22 cellular contexts compared by ENCODE assay signal in the genomic region with DNA sequence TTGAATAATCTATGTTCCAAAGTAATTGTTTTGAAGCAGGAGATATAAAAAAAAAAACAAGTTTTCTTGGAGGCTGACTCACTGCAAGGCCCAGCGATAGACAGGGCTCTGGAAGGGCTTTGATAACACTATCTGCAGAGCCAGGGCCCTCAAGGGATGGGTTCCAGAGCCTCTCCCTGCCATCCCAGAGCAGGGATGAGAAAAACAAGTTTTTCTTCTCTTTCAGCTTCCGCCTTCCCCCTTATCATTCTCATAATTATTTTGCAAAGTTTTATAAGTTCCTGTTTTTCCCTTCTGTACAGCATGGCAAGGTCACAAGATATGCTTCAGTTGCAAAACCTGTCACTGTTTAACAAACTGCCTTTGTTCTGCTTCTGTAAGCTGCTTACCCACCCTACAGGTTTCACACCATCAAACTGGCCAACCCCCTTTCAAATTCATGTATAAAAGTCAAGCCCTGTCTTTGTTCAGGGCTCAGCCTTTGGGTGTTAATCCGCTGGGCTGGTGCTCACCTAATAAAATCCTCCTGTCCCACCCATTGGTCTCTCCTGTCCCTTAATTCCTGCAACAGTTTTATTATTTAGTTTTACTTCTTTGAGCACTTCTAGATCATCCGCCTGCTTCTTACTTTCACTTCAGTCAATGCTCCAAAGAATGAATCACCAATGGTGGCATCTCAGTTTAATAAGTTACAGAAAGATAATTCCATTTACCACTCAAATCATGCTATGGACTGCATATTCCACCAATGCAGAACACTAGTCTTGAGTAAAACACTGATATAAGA. TPM values are rescaled to one million over a fixed set of nuclear protein-coding genes. Genes with fewer than 3 reads are reported as not detected.
DNase-seq lines count a peak whose midpoint lies in the region; ATAC-seq and TF ChIP-seq lines count a peak whose summit lies in the region.
"Had no signal": no experiment of that assay in that cellular context is flagged by ENCODE, and none has a peak within 500 bp of the region (broad histone marks: within the 10 kb centered on the region; RNA-seq: fewer than 3 reads in every experiment).

No MANE protein-coding gene starts in this region.

- no peak overlapping the region for H3K56ac ChIP-seq in H9 (ENCODE audit: insufficient read length, low read depth, low read length)

- no peak overlapping the region for H3K4ac ChIP-seq in H9 (ENCODE audit: low read depth, low read length)

- H2BK120ac ChIP-seq in H9 (ENCODE audit: low read depth, low read length, poor library complexity, severe bottlenecking) = no peak overlapping the region

- H3K23me2 ChIP-seq in H9 (ENCODE audit: insufficient read length, low read depth, low read length, poor library complexity, severe bottlenecking) = no peaks in the 10 kb centered on the region

- H3K9me3 ChIP-seq in H9 (ENCODE audit: control insufficient read depth, low read depth, low read length) = no peaks in the 10 kb centered on the region
- H3K9me3 ChIP-seq: right lobe of liver, SK-N-SH had no signal

- H3K4me1 Mint-ChIP-seq in CD14-positive monocyte = peaks cover 36% of the 10 kb centered on the region
- H3K4me1 Mint-ChIP-seq in H9 = no peaks in the 10 kb centered on the region
- H3K4me1 Mint-ChIP-seq in activated T-helper 17 cell treated with anti-CD3 and anti-CD28 coated beads, Interleukin-2, amount 50 U/mL, for 72 hours = no peaks in the 10 kb centered on the region

- no peak overlapping the region for H2BK20ac ChIP-seq in H9 (ENCODE audit: low read depth, low read length, poor library complexity, severe bottlenecking)

- no peaks in the 10 kb centered on the region for H3K4me1 ChIP-seq in H9 (ENCODE audit: insufficient read depth, low read length)
- H3K4me1 ChIP-seq: A549, Caco-2 had no signal

- WGBS in H9 (ENCODE audit: extremely low coverage, insufficient read length, low lambda C conversion rate) = no CpG with 5 or more reads among the region's 4 CpGs

- H3K9me3 Mint-ChIP-seq in CD14-positive monocyte = peaks cover 2 to 25% (median 15%) of the 10 kb centered on the region in 7 donors
- H3K9me3 Mint-ChIP-seq in H9 = peaks cover 23 to 27% of the 10 kb centered on the region in 2 experiments
- peaks cover 7% of the 10 kb centered on the region for H3K9me3 Mint-ChIP-seq in activated T-helper 17 cell treated with anti-CD3 and anti-CD28 coated beads, Interleukin-2, amount 50 U/mL, for 72 hours

- no peak overlapping the region for H2BK15ac ChIP-seq in H9 (ENCODE audit: low read depth, low read length)

- H3K79me2 ChIP-seq in H9 (ENCODE audit: insufficient read depth, low read length) = no peaks in the 10 kb centered on the region

- no peak overlapping the region for H2BK12ac ChIP-seq in H9 (ENCODE audit: insufficient read length, low read depth, low read length)

- no peak overlapping the region for H3K4me2 ChIP-seq in H9 (ENCODE audit: insufficient read depth, insufficient read length, low read length)
- H3K4me2 ChIP-seq: A549, SK-N-SH had no signal

- H3K27ac ChIP-seq in H9 (ENCODE audit: insufficient read length, low read depth, low read length) = no peak overlapping the region
- H3K27ac ChIP-seq: A549, right lobe of liver had no signal

- H3K79me1 ChIP-seq in H9 (ENCODE audit: insufficient read depth, low read depth, low read length, poor library complexity, severe bottlenecking) = no peaks in the 10 kb centered on the region

- TF ChIP-seq CTCF in CD14-positive monocyte (IDR thresholded peaks at IDR 0.05) (no peak), H9 (conservative IDR thresholded peaks at IDR 0.05) (no peak)

- ATAC-seq in HG03060 (IDR thresholded peaks at IDR 0.05; ENCODE audit: low read depth, unreplicated experiment) (peak; percentile 82), GM21381 (IDR thresholded peaks at IDR 0.05; ENCODE audit: unreplicated experiment) (no peak)
- ATAC-seq in activated T-helper 17 cell treated with anti-CD3 and anti-CD28 coated beads, Interleukin-2, amount 50 U/mL, for 72 hours (replicated peaks) = no peak
- ATAC-seq: A549, body of pancreas had no signal

- no peak overlapping the region for H4K91ac ChIP-seq in H9 (ENCODE audit: insufficient read length, low read depth, low read length)

- intact Hi-C loops in CD14-positive monocyte (cut with micrococcal nuclease) = loop anchor here in 1 of 2 donors (10.0 kb wide), 1 partner anchor 148 kb away; no protein-coding TSS in a partner anchor

- no peak for TF ChIP-seq POLR2A in erythroblast (IDR thresholded peaks at IDR 0.05; ENCODE audit: low read length)

- no peak overlapping the region for H3K18ac ChIP-seq in H9 (ENCODE audit: insufficient read length, low read depth, low read length)

- H3K27me3 Mint-ChIP-seq in CD14-positive monocyte (ENCODE audit: low read depth in 3 of 3) (peaks cover 0 to 2% (median 0%) of the 10 kb centered on the region in 3 donors), H9 (ENCODE audit: low read depth) (peaks cover 12% of the 10 kb centered on the region)
- H3K27me3 Mint-ChIP-seq in activated T-helper 17 cell treated with anti-CD3 and anti-CD28 coated beads, Interleukin-2, amount 50 U/mL, for 72 hours = peaks cover 5% of the 10 kb centered on the region

- no peak overlapping the region for H3K9ac ChIP-seq in H9 (ENCODE audit: extremely low read depth, insufficient read length, low read length)
- H3K9ac ChIP-seq: SK-N-SH had no signal

- peak overlapping the region in 1 of 2 donors; percentile 65 for H3K4me3 Mint-ChIP-seq in CD14-positive monocyte
- H3K4me3 Mint-ChIP-seq in H9 = no peak overlapping the region
- no peak overlapping the region for H3K4me3 Mint-ChIP-seq in activated T-helper 17 cell treated with anti-CD3 and anti-CD28 coated beads, Interleukin-2, amount 50 U/mL, for 72 hours
- H3K4me3 Mint-ChIP-seq: activated B cell treated with CpG ODN at 0.5 μM for 24 hours, neural crest cell had no signal

- H3K27me3 ChIP-seq in H9 (ENCODE audit: insufficient read depth, low read length) = no peaks in the 10 kb centered on the region
- H3K27me3 ChIP-seq: body of pancreas, right lobe of liver had no signal

- DNase-seq in CD14-positive monocyte (ENCODE audit: low spot score) (peak; percentile 46), OCI-M2 (lab: John Stamatoyannopoulos, UW; ENCODE audit: unreplicated experiment) (peak; percentile 54), erythroblast (lab: John Stamatoyannopoulos, UW) (peak; percentile 82 to 87), midbrain (lab: John Stamatoyannopoulos, UW) (no peak), H9 (no peak)
- DNase-seq: activated B cell treated with CpG ODN at 0.5 μM for 24 hours; activated naive CD4-positive, alpha-beta T cell; body of pancreas; Caco-2; H7; mammary epithelial cell; NCI-H2081 treated with DMSO at 0.1 percent for 48 hours; right lobe of liver; SK-N-SH; stimulated activated CD4-positive, alpha-beta T cell treated with anti-CD3 and anti-CD28 coated beads, Interleukin-2, amount 100 ng/mL, for 48 hours; trophoblast cell had no signal

- H3K27ac Mint-ChIP-seq in CD14-positive monocyte (peak overlapping the region; percentile 77 to 89 (median 88)), H9 (no peak overlapping the region)
- no peak overlapping the region for H3K27ac Mint-ChIP-seq in activated T-helper 17 cell treated with anti-CD3 and anti-CD28 coated beads, Interleukin-2, amount 50 U/mL, for 72 hours
- H3K27ac Mint-ChIP-seq: activated B cell treated with CpG ODN at 0.5 μM for 24 hours had no signal

- no peak overlapping the region for H4K8ac ChIP-seq in H9 (replicated peaks; ENCODE audit: insufficient read length, low read depth, low read length)

- no peak overlapping the region for H3K14ac ChIP-seq in H9 (ENCODE audit: insufficient read depth, low read length)

- no peak overlapping the region for H3K23ac ChIP-seq in H9 (ENCODE audit: insufficient read length, low read depth, low read length)

- no peak overlapping the region for H2AK5ac ChIP-seq in H9 (ENCODE audit: insufficient read length, low read length)

- no peaks in the 10 kb centered on the region for H4K20me1 ChIP-seq in H9 (ENCODE audit: control insufficient read depth, insufficient read depth, insufficient read length)

- no peak overlapping the region for H3T11ph ChIP-seq in H9 (ENCODE audit: low read length)

- H3K36me3 Mint-ChIP-seq in CD14-positive monocyte (peaks cover 4 to 12% of the 10 kb centered on the region in 2 donors), H9 (ENCODE audit: insufficient read depth in 1 of 3, low read depth in 3 of 3) (peaks cover 0 to 11% (median 6%) of the 10 kb centered on the region in 3 experiments; a peak in 4 of 7 replicates)
- no peaks in the 10 kb centered on the region for H3K36me3 Mint-ChIP-seq in activated T-helper 17 cell treated with anti-CD3 and anti-CD28 coated beads, Interleukin-2, amount 50 U/mL, for 72 hours (ENCODE audit: low read depth)

- H4K5ac ChIP-seq in H9 (ENCODE audit: insufficient read length, low read depth, low read length) = no peak overlapping the region

- no peak overlapping the region for H2BK5ac ChIP-seq in H9 (ENCODE audit: insufficient read length, low read length)

- no peak overlapping the region for H2AFZ ChIP-seq in H9 (ENCODE audit: low read length)

RNA-seq across cellular contexts. Expression of a gene that starts 5.6 kb away (rescaled TPM):
- 10 to 100 TPM; 16.1 to 23.5 TPM for polyA plus RNA-seq in CD14-positive monocyte
- total RNA-seq in H9 (2021) = 48.8 and 51.3 TPM in 2 replicates
- total RNA-seq in activated T-helper 17 cell treated with anti-CD3 and anti-CD28 coated beads, Interleukin-2, amount 50 U/mL, for 72 hours = 10 to 100 TPM; 28.7 to 42.8 TPM

RNA-seq across cellular contexts. Expression of a gene that starts 16.6 kb away (rescaled TPM):
- polyA plus RNA-seq in CD14-positive monocyte = 1 to 10 TPM; 1.6 to 1.9 TPM
- 3.1 and 4.0 TPM in 2 replicates for total RNA-seq in H9 (2021)
- 10 to 100 TPM; 13.3 to 15.1 TPM for total RNA-seq in activated T-helper 17 cell treated with anti-CD3 and anti-CD28 coated beads, Interleukin-2, amount 50 U/mL, for 72 hours

RNA-seq across cellular contexts. Expression of a gene that starts 49.7 kb away (rescaled TPM):
- polyA plus RNA-seq in CD14-positive monocyte = under 1 TPM in 1 of 2 donors, not detected in 1; 0.26 TPM
- 0.81 and 0.83 TPM in 2 replicates for total RNA-seq in H9 (2021)
- under 1 TPM in 1 of 2 donors, not detected in 1; 0.32 TPM for total RNA-seq in activated T-helper 17 cell treated with anti-CD3 and anti-CD28 coated beads, Interleukin-2, amount 50 U/mL, for 72 hours
- total RNA-seq: Caco-2, dermis microvascular lymphatic vessel endothelial cell, neural crest cell had no signal
- polyA plus RNA-seq: A549, SK-N-SH had no signal

RNA-seq across cellular contexts. Expression of a gene that starts 59.0 kb away (rescaled TPM):
- polyA plus RNA-seq in CD14-positive monocyte = 10 to 100 TPM; 10.4 to 10.5 TPM
- total RNA-seq in H9 (2021) = 22.4 and 24.6 TPM in 2 replicates
- 10 to 100 TPM; 18.1 to 21.8 TPM for total RNA-seq in activated T-helper 17 cell treated with anti-CD3 and anti-CD28 coated beads, Interleukin-2, amount 50 U/mL, for 72 hours

RNA-seq across cellular contexts. Expression of a gene that starts 59.1 kb away (rescaled TPM):
- polyA plus RNA-seq in CD14-positive monocyte = 1 to 10 TPM in 1 of 2 donors, under 1 TPM in 1; 0.52 to 1.4 TPM
- total RNA-seq in H9 (2021) = 6.7 and 7.6 TPM in 2 replicates
- 10 to 100 TPM in 1 of 2 donors, 1 to 10 TPM in 1; 9.7 to 11.4 TPM for total RNA-seq in activated T-helper 17 cell treated with anti-CD3 and anti-CD28 coated beads, Interleukin-2, amount 50 U/mL, for 72 hours

Comparison
In these comparisons a context has a peak if more than half of its experiments do, and no peak if none do; other contexts are left out.
1. DNase-seq: peak in CD14-positive monocyte (single experiment), OCI-M2 (single experiment) and erythroblast (2 of 2); none in midbrain (single experiment) and H9 (single experiment).
2. H3K27ac Mint-ChIP-seq: peak in CD14-positive monocyte (7 of 7); none in H9 (0 of 3) and activated T-helper 17 cell treated with anti-CD3 and anti-CD28 coated beads, Interleukin-2, amount 50 U/mL, for 72 hours (single experiment).